In genomic region chr9:95434116-95435073, GRCh38 we compare ENCODE assay signal across 19 cellular contexts.
DNase-seq lines count a peak whose midpoint lies in the region; ATAC-seq, FAIRE-seq and TF ChIP-seq lines count a peak whose summit lies in the region.
"Had no signal": no experiment of that assay in that cellular context is flagged by ENCODE, and none has a peak within 500 bp of the region (broad histone marks: within the 10 kb centered on the region; RNA-seq: fewer than 3 reads in every experiment).

No MANE protein-coding gene starts in this region.

- no peak overlapping the region; a peak in 1 of 8 replicates for H3K4me3 ChIP-seq in H1 (ENCODE audit: extremely low read depth in 1 of 4, insufficient read depth in 2 of 4, low read depth in 3 of 4, low read length in 4 of 4)
- no peak overlapping the region for H3K4me3 ChIP-seq in neural progenitor cell
- H3K4me3 ChIP-seq: heart right ventricle, SJSA1 had no signal

- H3K4ac ChIP-seq in H1 (replicated peaks; ENCODE audit: insufficient read length, low read depth, low read length) = peak overlapping the region; percentile 8

- peak overlapping the region; percentile 98 for H2BK20ac ChIP-seq in H1 (ENCODE audit: low read length)

- CTCF ChIA-PET in H1 (lab: Charles Lee; ENCODE audit: partially characterized antibody) = interaction anchor here (0.9 to 2.2 kb wide), 4 partner anchors 18 to 168 kb away, joined by 3 to 5 read pairs (median 4); no protein-coding TSS in a partner anchor

- no peak for TF ChIP-seq CTCF in H1 (IDR thresholded peaks at IDR 0.05; ENCODE audit: control extremely low read depth in 1 of 3, insufficient read depth in 1 of 3, low read depth in 1 of 3, low read length in 3 of 3)
- no peak for TF ChIP-seq CTCF in neural progenitor cell (IDR thresholded peaks at IDR 0.05)

- no peaks in the 10 kb centered on the region for H4K20me1 ChIP-seq in H1 (replicated peaks in 1 of 2; ENCODE audit: control insufficient read depth in 1 of 2, insufficient read depth in 2 of 2, low read length in 2 of 2)
- no peaks in the 10 kb centered on the region for H4K20me1 ChIP-seq in neural progenitor cell (ENCODE audit: low read depth)

- H2BK12ac ChIP-seq in H1 (ENCODE audit: low read depth, low read length) = peak overlapping the region; percentile 100

- no peak overlapping the region for H3K4me3 Mint-ChIP-seq in neural progenitor cell
- H3K4me3 Mint-ChIP-seq: nephron progenitor cell had no signal

- no peaks in the 10 kb centered on the region for H3F3A ChIP-seq in neural progenitor cell (ENCODE audit: low read depth)

- H2AK5ac ChIP-seq in H1 (ENCODE audit: low read depth, low read length) = no peak overlapping the region

- H3K79me2 ChIP-seq in H1 (ENCODE audit: control insufficient read depth in 1 of 2, insufficient read depth in 2 of 2, low read length in 2 of 2) = no peaks in the 10 kb centered on the region
- no peaks in the 10 kb centered on the region for H3K79me2 ChIP-seq in neural progenitor cell (ENCODE audit: low read depth)

- H3K36me3 Mint-ChIP-seq in neural progenitor cell = peaks cover 9% of the 10 kb centered on the region

- H3K9ac ChIP-seq in H1 (replicated peaks in 1 of 4; ENCODE audit: extremely low read depth in 1 of 4, low read depth in 3 of 4, low read length in 3 of 4) (no peak overlapping the region), neural progenitor cell (no peak overlapping the region)

- H3K27ac Mint-ChIP-seq in neural progenitor cell = peak overlapping the region; percentile 14
- H3K27ac Mint-ChIP-seq: nephron progenitor cell had no signal

- DNase-seq in CMK (ENCODE audit: low read depth) (peak; percentile 7), NOMO-1 (lab: John Stamatoyannopoulos, UW; ENCODE audit: unreplicated experiment in 2 of 2) (peak; percentile 25 to 28), H1 (ENCODE audit: low read depth in 1 of 2, low spot score in 2 of 2) (no peak), neural progenitor cell (ENCODE audit: low spot score) (peak; percentile 31), anterior cingulate cortex (lab: John Stamatoyannopoulos, UW) (no peak), NCI-H2107 treated with DMSO at 0.1 percent for 48 hours (lab: John Stamatoyannopoulos, UW; ENCODE audit: unreplicated experiment) (no peak)
- no peak for DNase-seq in activated CD8-positive, alpha-beta memory T cell treated with anti-CD3 and anti-CD28 coated beads, Interleukin-2, amount 50 U/mL, for 4 hours
- DNase-seq: activated naive CD4-positive, alpha-beta T cell treated with Interleukin-2 at 50 U/mL for 16 hours; central memory CD4-positive, alpha-beta T cell; erythroblast; heart right ventricle; NCI-H187 treated with DMSO at 0.1 percent for 48 hours; NCI-H774; nephron progenitor cell; testis had no signal

- no peak overlapping the region for H3K56ac ChIP-seq in H1 (replicated peaks; ENCODE audit: insufficient read length, low read depth, low read length)

- H3K27me3 Mint-ChIP-seq in neural progenitor cell (ENCODE audit: insufficient read depth, low read depth) = peaks cover 11% of the 10 kb centered on the region

- TF ChIP-seq POLR2A in H1 (IDR thresholded peaks at IDR 0.05; ENCODE audit: control extremely low read depth in 1 of 2, low read depth in 2 of 2, low read length in 2 of 2) = no peak

- peak overlapping the region; percentile 85; the same call in 1 of the 2 replicates for H2BK5ac ChIP-seq in H1 (ENCODE audit: low read depth, low read length)

- H3K4me1 ChIP-seq in H1 (replicated peaks in 1 of 4; ENCODE audit: control insufficient read depth in 3 of 4, insufficient read depth in 4 of 4, low read length in 3 of 4) (peaks cover 0 to 4% (median 1%) of the 10 kb centered on the region in 4 experiments; a peak in 5 of 7 replicates), neural progenitor cell (peaks cover 6% of the 10 kb centered on the region)
- H3K4me1 ChIP-seq: heart right ventricle, testis had no signal

- H3K4me2 ChIP-seq in H1 (ENCODE audit: insufficient read depth in 1 of 2, low read depth in 2 of 2, low read length in 2 of 2) = peak overlapping the region; percentile 24 to 35; a peak in 3 of 4 replicates
- peak overlapping the region; percentile 37 for H3K4me2 ChIP-seq in neural progenitor cell

- peak overlapping the region; percentile 36 for H2BK15ac ChIP-seq in H1 (ENCODE audit: low read length)

- FAIRE-seq in H1 (lab: Jason Lieb, UNC) = no peak
- FAIRE-seq: D721Med had no signal

- H3K9me3 Mint-ChIP-seq in neural progenitor cell = peaks cover 20% of the 10 kb centered on the region

- H3K9me3 ChIP-seq in H1 (ENCODE audit: insufficient read depth in 2 of 2, low read depth in 1 of 2, low read length in 1 of 2) (peaks cover 0 to 5% of the 10 kb centered on the region in 2 experiments; a peak in 1 of 4 replicates), neural progenitor cell (ENCODE audit: low read depth) (no peaks in the 10 kb centered on the region)
- H3K9me3 ChIP-seq: SJSA1, testis had no signal

- no peak for TF ChIP-seq RAD21 in H1 (IDR thresholded peaks at IDR 0.05 in 1 of 2, conservative IDR thresholded peaks at IDR 0.05 in 1 of 2; ENCODE audit: low read depth in 2 of 2, low read length in 2 of 2)

- H3K79me1 ChIP-seq in H1 (ENCODE audit: low read depth, low read length) = no peaks in the 10 kb centered on the region

- H3K27ac ChIP-seq in H1 (ENCODE audit: low read depth, low read length) (no peak overlapping the region), neural progenitor cell (no peak overlapping the region)
- H3K27ac ChIP-seq: heart right ventricle, SJSA1, testis, VCaP had no signal

- POLR2A ChIA-PET in H1 (lab: Charles Lee; ENCODE audit: partially characterized antibody) = no interaction called here

- 79% methylated on average over 20 of the region's 25 CpGs; no CpG with 5 or more reads in 1 of the 2 experiments for WGBS in H1 (ENCODE audit: extremely low coverage in 1 of 2, insufficient coverage in 1 of 2, insufficient read length in 1 of 2, insufficient replicate concordance in 2 of 2, low coverage in 1 of 2, low lambda C conversion rate in 2 of 2, missing lambda C conversion rate in 1 of 2), 2 experiments

- peaks cover 6% of the 10 kb centered on the region for H3K4me1 Mint-ChIP-seq in neural progenitor cell

- no peak for TF ChIP-seq EP300 in H1 (IDR thresholded peaks at IDR 0.05; ENCODE audit: borderline replicate concordance in 1 of 2, low read depth in 2 of 2, low read length in 2 of 2)

- no peaks in the 10 kb centered on the region for H3K27me3 ChIP-seq in H1 (replicated peaks in 1 of 4; ENCODE audit: control insufficient read depth in 3 of 4, extremely low read depth in 1 of 4, insufficient read depth in 3 of 4, low read length in 3 of 4)
- H3K27me3 ChIP-seq in neural progenitor cell = no peaks in the 10 kb centered on the region
- H3K27me3 ChIP-seq: heart right ventricle, SJSA1, testis had no signal

- H3K18ac ChIP-seq in H1 (ENCODE audit: extremely low read depth, low read length) = peak overlapping the region; percentile 91

- H3K14ac ChIP-seq in H1 (ENCODE audit: insufficient read length) = no peak overlapping the region

- peak overlapping the region; percentile 34 for H4K5ac ChIP-seq in H1 (ENCODE audit: insufficient read length, low read depth, low read length)

- H3K36me3 ChIP-seq in H1 (ENCODE audit: control insufficient read depth in 2 of 4, insufficient read depth in 4 of 4, low read length in 3 of 4) (no peaks in the 10 kb centered on the region), neural progenitor cell (no peaks in the 10 kb centered on the region)
- H3K36me3 ChIP-seq: heart right ventricle, SJSA1 had no signal

- H2AFZ ChIP-seq in H1 (ENCODE audit: low read length) (peak overlapping the region; percentile 76), neural progenitor cell (replicated peaks) (peak overlapping the region; percentile 58)

- H4K8ac ChIP-seq in H1 (ENCODE audit: extremely low read depth, insufficient read depth, low read length) = peak overlapping the region; percentile 74

- H3K23ac ChIP-seq in H1 (ENCODE audit: insufficient read length) = no peak overlapping the region

- peak overlapping the region; percentile 57 for H2BK120ac ChIP-seq in H1 (replicated peaks; ENCODE audit: low read depth, low read length)

- no peak for ATAC-seq in GM21381 (IDR thresholded peaks at IDR 0.05; ENCODE audit: unreplicated experiment)
- ATAC-seq: heart right ventricle had no signal

- H4K91ac ChIP-seq in H1 (replicated peaks; ENCODE audit: insufficient read length, low read length) = peak overlapping the region; percentile 83

- no peaks in the 10 kb centered on the region; the same call in 1 of the 2 replicates for H3K23me2 ChIP-seq in H1 (ENCODE audit: low read depth, low read length)

TF ChIP-seq in H1, 55 proteins besides CTCF, POLR2A, EP300 and RAD21:
- TF ChIP-seq TEAD4 (IDR thresholded peaks at IDR 0.05; ENCODE audit: low read depth, low read length) = peak; percentile 70; the same call in 1 of the 2 replicates
- no peak for TF ChIP-seq CHD1 (IDR thresholded peaks at IDR 0.05; ENCODE audit: low read depth, low read length)
- peak; percentile 90; the same call in 1 of the 2 replicates for TF ChIP-seq MAFK (IDR thresholded peaks at IDR 0.05; ENCODE audit: low read depth, low read length)
- TF ChIP-seq BACH1 (IDR thresholded peaks at IDR 0.05; ENCODE audit: low read length) = peak; percentile 94
- no peak for TF ChIP-seq SUZ12 (IDR thresholded peaks at IDR 0.05; ENCODE audit: low read length)

Comparison
In these comparisons a context has a peak if more than half of its experiments do, and no peak if none do; other contexts are left out.
1. DNase-seq: peak in CMK (single experiment), NOMO-1 (2 of 2) and neural progenitor cell (single experiment); none in H1 (0 of 2), anterior cingulate cortex (0 of 58), NCI-H2107 treated with DMSO at 0.1 percent for 48 hours (single experiment) and activated CD8-positive, alpha-beta memory T cell treated with anti-CD3 and anti-CD28 coated beads, Interleukin-2, amount 50 U/mL, for 4 hours (single experiment).